ENCODE assay signal across 1 cellular context in the genomic region with DNA sequence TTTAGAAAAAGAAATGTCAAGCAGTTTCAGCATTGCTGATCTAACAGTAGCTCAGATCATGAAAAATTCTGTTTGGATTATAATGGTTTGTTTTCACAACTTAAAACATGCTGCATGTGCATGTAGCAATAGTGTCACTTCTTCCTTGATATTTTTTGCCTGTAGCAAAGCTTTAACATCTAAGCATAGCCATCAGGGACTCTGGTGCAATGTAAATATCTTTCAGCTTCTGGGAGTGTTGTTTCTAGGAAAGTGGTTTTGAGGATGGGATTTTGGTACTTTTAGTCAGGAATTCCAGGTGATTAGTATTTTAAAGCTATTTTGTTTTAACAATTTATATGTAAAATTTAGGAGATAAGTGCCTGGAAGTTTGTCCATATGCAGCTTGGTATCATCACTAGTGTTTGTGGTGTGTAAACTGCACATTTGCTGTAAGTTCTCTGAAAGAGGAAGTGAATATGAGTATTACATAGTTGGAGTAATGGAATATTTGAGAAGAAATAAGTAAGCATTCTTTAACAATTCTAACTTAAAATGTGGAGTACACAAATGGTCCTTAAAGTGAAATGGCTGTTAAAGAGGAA.
TF ChIP-seq lines count a peak whose summit lies in the region.

No MANE protein-coding gene starts in this region.

TF ChIP-seq in liver, 16 proteins besides CTCF, POLR2A, EP300 and RAD21 (continued from another document):
- TF ChIP-seq EGR1 (IDR thresholded peaks at IDR 0.05; ENCODE audit: low read depth in 2 of 2) (no peak), YY1 (IDR thresholded peaks at IDR 0.05) (no peak), GABPA (IDR thresholded peaks at IDR 0.05 in 1 of 2, conservative IDR thresholded peaks at IDR 0.05 in 1 of 2) (no peak), JUND (IDR thresholded peaks at IDR 0.05) (no peak)
